ENCODE assay signal across 14 cellular contexts in genomic region chr19:17842663-17843313, GRCh38. TPM values are rescaled to one million over a fixed set of nuclear protein-coding genes. Genes with fewer than 3 reads are reported as not detected.
A peak's percentile ranks its signal among the peaks of the same experiment; 100 is the strongest.
DNase-seq lines count a peak whose midpoint lies in the region; ATAC-seq and TF ChIP-seq lines count a peak whose summit lies in the region.
"Had no signal": no experiment of that assay in that cellular context is flagged by ENCODE, and none has a peak within 500 bp of the region (broad histone marks: within the 10 kb centered on the region; RNA-seq: fewer than 3 reads in every experiment).

No MANE protein-coding gene starts in this region.

- peaks cover 76% of the 10 kb centered on the region for H3K27me3 Mint-ChIP-seq in nephron progenitor cell (ENCODE audit: low read depth, poor library complexity)

- no peaks in the 10 kb centered on the region for H4K20me1 ChIP-seq in PC-3 (ENCODE audit: low read length)
- H4K20me1 ChIP-seq: BLaER1 had no signal

- peaks cover 12% of the 10 kb centered on the region for H3K4me1 Mint-ChIP-seq in nephron progenitor cell

- CTCF ChIA-PET in PC-3 (lab: Charles Lee) = interaction anchor here (0.6 to 0.7 kb wide), 2 partner anchors 16 to 347 kb away, joined by 7 to 11 read pairs; no protein-coding TSS in a partner anchor

- peak overlapping the region; percentile 79 for H3K4me3 ChIP-seq in ACC112 (ENCODE audit: low read depth, low read length)
- H3K4me3 ChIP-seq in PC-3 (ENCODE audit: low read length) = peak overlapping the region; percentile 76
- H3K4me3 ChIP-seq in epithelial cell of esophagus (ENCODE audit: low read length) = peak overlapping the region; percentile 45
- H3K4me3 ChIP-seq: BLaER1 had no signal

- DNase-seq in PC-3 = no peak
- no peak for DNase-seq in epithelial cell of esophagus (ENCODE audit: low read depth)
- DNase-seq in nephron progenitor cell = no peak
- DNase-seq in NCI-H524 treated with DMSO at 0.1 percent for 48 hours (lab: John Stamatoyannopoulos, UW) = no peak
- DNase-seq in D341Med (ENCODE audit: low spot score) = no peak
- no peak for DNase-seq in activated gamma-delta T cell (lab: John Stamatoyannopoulos, UW)
- DNase-seq: natural killer cell had no signal

- intact Hi-C loops in PC-3 (cut with micrococcal nuclease) = loop anchor here (5.0 kb wide), 1 partner anchor 225 kb away; no protein-coding TSS in a partner anchor

- H3K4me2 ChIP-seq in PC-3 (ENCODE audit: low read length) = peak overlapping the region; percentile 99
- H3K4me2 ChIP-seq: BLaER1 had no signal

- H3K27me3 ChIP-seq in ACC112 (ENCODE audit: insufficient read depth, low read length) = no peaks in the 10 kb centered on the region
- no peaks in the 10 kb centered on the region for H3K27me3 ChIP-seq in PC-3 (ENCODE audit: low read length)
- H3K27me3 ChIP-seq: BLaER1 had no signal

- no peaks in the 10 kb centered on the region for H3F3A ChIP-seq in PC-3 (ENCODE audit: low read length, unreplicated experiment)

- no peaks in the 10 kb centered on the region for H3K9me3 Mint-ChIP-seq in nephron progenitor cell
- H3K9me3 Mint-ChIP-seq: natural killer cell had no signal

- TSS peak; percentile 84 for BruUV-seq in PC-3 (replicated peaks; lab: Mats Ljungman, UMichigan)

- H2AFZ ChIP-seq in ACC112 (ENCODE audit: low read length, unreplicated experiment) (peak overlapping the region; percentile 50), PC-3 (ENCODE audit: low read length) (peak overlapping the region; percentile 87)

- H3K79me2 ChIP-seq in ACC112 (ENCODE audit: control insufficient read depth, insufficient read depth, low read length, unreplicated experiment) (peaks cover 3% of the 10 kb centered on the region), PC-3 (ENCODE audit: low read length) (peaks cover 14% of the 10 kb centered on the region)

- no peak overlapping the region for H3K27ac Mint-ChIP-seq in nephron progenitor cell

- H3K36me3 ChIP-seq in ACC112 (ENCODE audit: insufficient read depth, low read length) (no peaks in the 10 kb centered on the region), PC-3 (ENCODE audit: low read depth, low read length) (no peaks in the 10 kb centered on the region)
- H3K36me3 ChIP-seq: thyroid gland had no signal

- no peaks in the 10 kb centered on the region for H3K9me3 ChIP-seq in PC-3 (ENCODE audit: low read length)
- H3K9me3 ChIP-seq: BLaER1, thyroid gland had no signal

- no peak overlapping the region for H3K27ac ChIP-seq in ACC112 (ENCODE audit: low read depth, low read length)
- peak overlapping the region; percentile 51 for H3K27ac ChIP-seq in PC-3 (ENCODE audit: low read length)
- H3K27ac ChIP-seq: BLaER1, thyroid gland had no signal

- peak overlapping the region; percentile 94 for H3K9ac ChIP-seq in PC-3 (ENCODE audit: low read length)
- H3K9ac ChIP-seq: BLaER1 had no signal

- H3K4me3 Mint-ChIP-seq in nephron progenitor cell = peak overlapping the region; percentile 57
- H3K4me3 Mint-ChIP-seq: natural killer cell had no signal

- POLR2A ChIA-PET in PC-3 (lab: Charles Lee; ENCODE audit: unreplicated experiment) = interaction anchor here (0.8 to 1.7 kb wide), 2 partner anchors 12 to 17 kb away, joined by 3 to 28 read pairs; partner anchors contain the start of gene RPL18A

- TF ChIP-seq CTCF in PC-3 (conservative IDR thresholded peaks at IDR 0.05; ENCODE audit: low read depth, low read length) (no peak), epithelial cell of esophagus (IDR thresholded peaks at IDR 0.05; ENCODE audit: insufficient read depth, low read depth, low read length, missing control alignments) (no peak), nephron progenitor cell (IDR thresholded peaks at IDR 0.05) (no peak)

- H3K36me3 Mint-ChIP-seq in nephron progenitor cell (ENCODE audit: low read depth) = no peaks in the 10 kb centered on the region

- no peaks in the 10 kb centered on the region for H3K9me2 ChIP-seq in PC-3 (replicated peaks; ENCODE audit: low read length)

- no peak; the same call in 1 of the 2 replicates for ATAC-seq in PC-3
- ATAC-seq in HG03097 (IDR thresholded peaks at IDR 0.05; ENCODE audit: low FRiP score, unreplicated experiment) = no peak

- no peaks in the 10 kb centered on the region for H3K4me1 ChIP-seq in ACC112 (ENCODE audit: control insufficient read depth, insufficient read depth, low read length, unreplicated experiment)
- peaks cover 19% of the 10 kb centered on the region for H3K4me1 ChIP-seq in PC-3 (ENCODE audit: insufficient read depth, low read length)

RNA-seq across cellular contexts. Expression of gene JAK3, which starts 5.0 kb away (rescaled TPM):
- total RNA-seq in PC-3 (2014; rRNA removed) = 1.5 and 4.3 TPM in 2 replicates

RNA-seq across cellular contexts. Expression of gene RPL18A, which starts 16.9 kb away (rescaled TPM):
- total RNA-seq in PC-3 (2014; rRNA removed) = 1,763 and 2,241 TPM in 2 replicates

RNA-seq across cellular contexts. Expression of gene INSL3, which starts 21.5 kb away (rescaled TPM):
- total RNA-seq in PC-3 (2014; rRNA removed) = not detected in 2 replicates
- total RNA-seq: aorta, glomerular endothelial cell, NCI-H460 had no signal

RNA-seq across cellular contexts. Expression of gene SLC5A5, which starts 29.0 kb away (rescaled TPM):
- 0.23 TPM in 1 of 2 replicates, not detected in the other for total RNA-seq in PC-3 (2014; rRNA removed)
- total RNA-seq: aorta, glomerular endothelial cell had no signal

RNA-seq across cellular contexts. Expression of gene B3GNT3, which starts 47.9 kb away (rescaled TPM):
- total RNA-seq in PC-3 (2014; rRNA removed) = 39.5 and 41.7 TPM in 2 replicates
- total RNA-seq: glomerular endothelial cell, natural killer cell had no signal
